In genomic region chr12:51082561-51083139, GRCh38 we compare ENCODE assay signal across 8 cellular contexts. TPM values are rescaled to one million over a fixed set of nuclear protein-coding genes. Genes with fewer than 3 reads are reported as not detected.
DNase-seq lines count a peak whose midpoint lies in the region; ATAC-seq, FAIRE-seq and TF ChIP-seq lines count a peak whose summit lies in the region.

No MANE protein-coding gene starts in this region.

- no peak for TF ChIP-seq RAD21 in K562 (CRISPR knock-in tag; conservative IDR thresholded peaks at IDR 0.05 in 1 of 2, IDR thresholded peaks at IDR 0.05 in 1 of 2)

- ATAC-seq in RWPE2 (ENCODE audit: low read depth) (peak; percentile 24), K562 (no peak), gastrocnemius medialis (peak in 1 of 2 donors; percentile 35), GM19463 (IDR thresholded peaks at IDR 0.05; ENCODE audit: unreplicated experiment) (no peak), GM21423 (IDR thresholded peaks at IDR 0.05; ENCODE audit: unreplicated experiment) (no peak)

- BruUV-seq in K562 (replicated peaks; lab: Mats Ljungman, UMichigan), result TSS peak; percentile 73

- H3K27ac ChIP-seq in RWPE2 (ENCODE audit: poor library complexity, severe bottlenecking), result peak overlapping the region; percentile 47
- H3K27ac ChIP-seq in K562 (ENCODE audit: extremely low read depth, low read depth, low read length), result peak overlapping the region; percentile 79
- H3K27ac ChIP-seq in gastrocnemius medialis, result peak overlapping the region; percentile 87 to 97 (median 94)

- peak overlapping the region; percentile 90 for H2AFZ ChIP-seq in K562 (ENCODE audit: low read depth, low read length)

- H3K9ac ChIP-seq in K562 (ENCODE audit: insufficient read depth in 1 of 2, low read depth in 2 of 2, low read length in 2 of 2) (peak overlapping the region; percentile 66 to 96), iPS-15b (ENCODE audit: low read depth, low read length) (peak overlapping the region; percentile 70)

- CTCF ChIA-PET in BJ (lab: Yijun Ruan, JAX) (interaction anchor here (0.6 to 1.1 kb wide), 3 partner anchors 31 to 318 kb away, joined by 3 to 4 read pairs (median 3); no protein-coding TSS in a partner anchor), HEK293T (lab: Yijun Ruan, JAX) (interaction anchor here (1.7 kb wide), 1 partner anchor 259 kb away, joined by 5 read pairs; no protein-coding TSS in a partner anchor), K562 (lab: Yijun Ruan, JAX; ENCODE audit: low intra/inter-chr PET ratio) (no interaction called here)

- H3K79me2 ChIP-seq in K562 (ENCODE audit: control insufficient read depth, insufficient read depth, low read length), result peaks cover 20% of the 10 kb centered on the region

- H3K36me3 ChIP-seq in BJ (ENCODE audit: control insufficient read depth, insufficient read depth, low read length) (no peaks in the 10 kb centered on the region), RWPE2 (ENCODE audit: low read depth) (peaks cover 5% of the 10 kb centered on the region; the same call in 1 of the 2 replicates), K562 (ENCODE audit: control insufficient read depth, insufficient read depth, low read length) (no peaks in the 10 kb centered on the region), iPS-15b (ENCODE audit: control insufficient read depth, insufficient read depth, low read length) (no peaks in the 10 kb centered on the region), gastrocnemius medialis (no peaks in the 10 kb centered on the region)

- no peak for TF ChIP-seq EP300 in K562 (IDR thresholded peaks at IDR 0.05; ENCODE audit: low read length)

- 3% methylated on average over 20 of the region's 20 CpGs for WGBS in K562 (ENCODE audit: insufficient coverage, low coverage, missing lambda C conversion rate)

- no peaks in the 10 kb centered on the region for H3K9me1 ChIP-seq in K562 (ENCODE audit: control insufficient read depth, insufficient read depth, low read length)

- H4K20me1 ChIP-seq in K562 (replicated peaks; ENCODE audit: control insufficient read depth, insufficient read depth, low read length), result no peaks in the 10 kb centered on the region

- H3K4me3 ChIP-seq in BJ (ENCODE audit: low read depth, low read length) (peak overlapping the region; percentile 91), RWPE2 (ENCODE audit: severe bottlenecking) (peak overlapping the region; percentile 83), K562 (peak overlapping the region; percentile 99), iPS-15b (ENCODE audit: low read depth, low read length) (peak overlapping the region; percentile 78), gastrocnemius medialis (peak overlapping the region; percentile 91 to 98 (median 94))

- H3K9me3 ChIP-seq in RWPE2 (ENCODE audit: severe bottlenecking) (no peaks in the 10 kb centered on the region), K562 (replicated peaks; ENCODE audit: control insufficient read depth, insufficient read depth, low read depth, low read length) (no peaks in the 10 kb centered on the region), iPS-15b (ENCODE audit: control insufficient read depth, insufficient read depth, low read length) (no peaks in the 10 kb centered on the region), gastrocnemius medialis (no peaks in the 10 kb centered on the region)

- in situ Hi-C loops in K562 (cut with MboI) (no loop called here), gastrocnemius medialis (cut with MboI; ENCODE audit: low sequenced_read_pairs in 4 of 4) (no loop called here)

- DNase-seq in BJ (ENCODE audit: low read depth), result no peak
- DNase-seq in HEK293T (ENCODE audit: extremely low spot score), result peak; percentile 37
- DNase-seq in RWPE2 (ENCODE audit: low spot score), result no peak
- DNase-seq in K562 (ENCODE audit: extremely low read depth in 1 of 4, low spot score in 3 of 4), result no peak
- no peak for DNase-seq in gastrocnemius medialis

- no peaks in the 10 kb centered on the region for H3K27me3 ChIP-seq in BJ (ENCODE audit: control insufficient read depth, insufficient read depth, low read length)
- no peaks in the 10 kb centered on the region for H3K27me3 ChIP-seq in RWPE2 (ENCODE audit: insufficient read depth, poor library complexity, severe bottlenecking)
- H3K27me3 ChIP-seq in K562 (ENCODE audit: control insufficient read depth in 2 of 2, insufficient read depth in 2 of 2, low read length in 2 of 2), result no peaks in the 10 kb centered on the region; a peak in 1 of 5 replicates
- H3K27me3 ChIP-seq in iPS-15b (ENCODE audit: control insufficient read depth, insufficient read depth, low read length), result no peaks in the 10 kb centered on the region
- H3K27me3 ChIP-seq in gastrocnemius medialis, result no peaks in the 10 kb centered on the region

- peak overlapping the region; percentile 94 for H3K4me2 ChIP-seq in K562 (ENCODE audit: insufficient read depth, low read length)

- no peak for TF ChIP-seq POLR2A in K562 (conservative IDR thresholded peaks at IDR 0.05)
- no peak for TF ChIP-seq POLR2A in gastrocnemius medialis (IDR thresholded peaks at IDR 0.05)

- H3K4me1 ChIP-seq in RWPE2 (ENCODE audit: insufficient read depth, poor library complexity, severe bottlenecking) (peaks cover 4% of the 10 kb centered on the region), K562 (replicated peaks in 1 of 2; ENCODE audit: control insufficient read depth in 2 of 2, insufficient read depth in 2 of 2, low read length in 2 of 2) (peaks cover 14 to 17% of the 10 kb centered on the region in 2 experiments; a peak in 3 of 5 replicates), iPS-15b (ENCODE audit: control insufficient read depth, insufficient read depth, low read length) (no peaks in the 10 kb centered on the region), gastrocnemius medialis (peaks cover 23 to 34% of the 10 kb centered on the region in 2 donors)

- TF ChIP-seq CTCF in BJ (IDR thresholded peaks at IDR 0.05; ENCODE audit: insufficient read depth, low read depth, low read length) (no peak), RWPE2 (IDR thresholded peaks at IDR 0.05; ENCODE audit: poor library complexity, severe bottlenecking) (no peak), K562 (IDR thresholded peaks at IDR 0.05 in 2 of 3, conservative IDR thresholded peaks at IDR 0.05 in 1 of 3; ENCODE audit: insufficient read depth in 2 of 3, low read depth in 1 of 3, low read length in 3 of 3) (no peak), gastrocnemius medialis (IDR thresholded peaks at IDR 0.05 in 4 of 5, conservative IDR thresholded peaks at IDR 0.05 in 1 of 5) (no peak)

- intact Hi-C loops in K562 (cut with micrococcal nuclease), result loop anchor here (1.0 to 2.0 kb wide), 2 partner anchors 34 to 134 kb away; partner anchors contain the start of gene LETMD1
- intact Hi-C loops in gastrocnemius medialis (cut with DNase I; ENCODE audit: low total_unique reads), result loop anchor here (1.0 to 5.0 kb wide), 4 partner anchors 34 to 156 kb away; partner anchors contain the start of genes DAZAP2, LETMD1, POU6F1 and TFCP2

- POLR2A ChIA-PET in BJ (lab: Charles Lee), result interaction anchor here (0.6 to 0.8 kb wide), 6 partner anchors 53 to 1053 kb away, joined by 3 to 15 read pairs (median 6); no protein-coding TSS in a partner anchor
- POLR2A ChIA-PET in HEK293T (lab: Yijun Ruan, JAX), result interaction anchor here (0.6 to 1.7 kb wide), 16 partner anchors 9 to 278 kb away, joined by 3 to 7 read pairs (median 4); partner anchors contain the start of gene DAZAP2
- POLR2A ChIA-PET in K562 (lab: Yijun Ruan, JAX), result interaction anchor here (0.5 to 3.1 kb wide), 27 partner anchors 9 to 378 kb away, joined by 3 to 25 read pairs (median 6); partner anchors contain the start of genes POU6F1 and SLC11A2

- FAIRE-seq in K562 (lab: Jason Lieb, UNC), result no peak

RNA-seq across cellular contexts. Expression of gene CSRNP2, which starts 0.7 kb away (rescaled TPM):
- polyA plus RNA-seq in BJ (2011; rRNA removed) (20.9 and 21.0 TPM in 2 replicates), K562 (2011; rRNA removed) (9.7 and 9.9 TPM in 2 replicates), K562 (2014; fragmentation: Illumina TruSeq; extraction: Trizol) (8.9 and 9.1 TPM in 2 replicates), K562 (2014; fragmentation: Nextera tagmentation; extraction: Ambion mirVana) (1 to 10 TPM; 1.6 to 1.8 TPM), K562 (2014; rRNA removed) (7.9 and 8.5 TPM in 2 replicates)
- polyA minus RNA-seq in BJ (2011; rRNA and poly(A)+ RNA removed), result 13.7 and 21.2 TPM in 2 replicates
- total RNA-seq in K562 (2011; cell fraction: chromatin; rRNA removed; ENCODE audit: low replicate concordance), result 21.5 and 24.2 TPM in 2 replicates
- 12.0 and 13.7 TPM in 2 replicates for total RNA-seq in K562 (2011; cell fraction: nucleolus; rRNA removed)
- total RNA-seq in K562 (2011; cell fraction: nucleoplasm; rRNA removed), result 16.7 and 20.5 TPM in 2 replicates
- total RNA-seq in K562 (2014; rRNA removed) (5.9 and 8.0 TPM in 2 replicates), K562 (2014; rRNA removed; fragmentation: Illumina TruSeq; extraction: Trizol) (5.2 and 5.9 TPM in 2 replicates), K562 (2015; rRNA removed; fragmentation: Illumina TruSeq; extraction: Trizol) (5.0 and 5.7 TPM in 2 replicates), K562 (2021) (10.8 and 13.9 TPM in 2 replicates), gastrocnemius medialis (10 to 100 TPM; 17.3 to 29.5 (median 22.0) TPM)
- 5.5 and 6.0 TPM in 2 replicates for polyA plus RNA-seq in K562 (2011; cell fraction: cytosol; rRNA removed)
- polyA plus RNA-seq in K562 (2011; cell fraction: nucleus; rRNA removed), result 9.9 and 10.9 TPM in 2 replicates
- polyA plus RNA-seq in K562 (2012), result 7.2 and 11.0 TPM in 2 replicates
- 9.7 and 9.9 TPM in 2 replicates for polyA minus RNA-seq in K562 (2011; rRNA and poly(A)+ RNA removed)
- polyA minus RNA-seq in K562 (2011; cell fraction: cytosol; rRNA and poly(A)+ RNA removed), result 5.0 and 9.4 TPM in 2 replicates
- 4.4 and 7.4 TPM in 2 replicates for polyA minus RNA-seq in K562 (2011; cell fraction: nucleus; rRNA and poly(A)+ RNA removed)

RNA-seq across cellular contexts. Expression of gene LETMD1, which starts 34.5 kb away (rescaled TPM):
- polyA plus RNA-seq in BJ (2011; rRNA removed) (57.1 and 58.9 TPM in 2 replicates), K562 (2011; rRNA removed) (163 and 214 TPM in 2 replicates), K562 (2014; fragmentation: Illumina TruSeq; extraction: Trizol) (113 and 121 TPM in 2 replicates), K562 (2014; fragmentation: Nextera tagmentation; extraction: Ambion mirVana) (10 to 100 TPM; 58.7 to 75.4 TPM), K562 (2014; rRNA removed) (106 and 112 TPM in 2 replicates)
- 22.3 and 28.3 TPM in 2 replicates for polyA minus RNA-seq in BJ (2011; rRNA and poly(A)+ RNA removed)
- total RNA-seq in K562 (2011; cell fraction: chromatin; rRNA removed; ENCODE audit: low replicate concordance), result 306 and 323 TPM in 2 replicates
- total RNA-seq in K562 (2011; cell fraction: nucleolus; rRNA removed), result 186 and 193 TPM in 2 replicates
- 291 and 382 TPM in 2 replicates for total RNA-seq in K562 (2011; cell fraction: nucleoplasm; rRNA removed)
- total RNA-seq in K562 (2014; rRNA removed) (65.1 and 69.0 TPM in 2 replicates), K562 (2014; rRNA removed; fragmentation: Illumina TruSeq; extraction: Trizol) (82.9 and 96.9 TPM in 2 replicates), K562 (2015; rRNA removed; fragmentation: Illumina TruSeq; extraction: Trizol) (71.3 and 74.0 TPM in 2 replicates), K562 (2021) (70.1 and 71.2 TPM in 2 replicates), gastrocnemius medialis (10 to 100 TPM; 22.5 to 42.4 (median 29.8) TPM)
- 96.8 and 210 TPM in 2 replicates for polyA plus RNA-seq in K562 (2011; cell fraction: cytosol; rRNA removed)
- polyA plus RNA-seq in K562 (2011; cell fraction: nucleus; rRNA removed), result 281 and 303 TPM in 2 replicates
- 81.2 and 169 TPM in 2 replicates for polyA plus RNA-seq in K562 (2012)
- 142 and 155 TPM in 2 replicates for polyA minus RNA-seq in K562 (2011; rRNA and poly(A)+ RNA removed)
- 53.3 and 56.5 TPM in 2 replicates for polyA minus RNA-seq in K562 (2011; cell fraction: cytosol; rRNA and poly(A)+ RNA removed)
- polyA minus RNA-seq in K562 (2011; cell fraction: nucleus; rRNA and poly(A)+ RNA removed), result 62.3 and 102 TPM in 2 replicates

RNA-seq across cellular contexts. Expression of gene SLC11A2, which starts 56.5 kb away (rescaled TPM):
- polyA plus RNA-seq in BJ (2011; rRNA removed) (51.4 and 55.4 TPM in 2 replicates), K562 (2011; rRNA removed) (54.0 and 65.8 TPM in 2 replicates), K562 (2014; fragmentation: Illumina TruSeq; extraction: Trizol) (30.1 and 36.3 TPM in 2 replicates), K562 (2014; fragmentation: Nextera tagmentation; extraction: Ambion mirVana) (10 to 100 TPM; 21.1 to 27.6 TPM), K562 (2014; rRNA removed) (31.7 and 39.3 TPM in 2 replicates)
- polyA minus RNA-seq in BJ (2011; rRNA and poly(A)+ RNA removed), result 37.3 and 64.5 TPM in 2 replicates
- total RNA-seq in K562 (2011; cell fraction: chromatin; rRNA removed; ENCODE audit: low replicate concordance), result 262 and 366 TPM in 2 replicates
- total RNA-seq in K562 (2011; cell fraction: nucleolus; rRNA removed), result 161 and 181 TPM in 2 replicates
- total RNA-seq in K562 (2011; cell fraction: nucleoplasm; rRNA removed), result 245 and 254 TPM in 2 replicates
- total RNA-seq in K562 (2014; rRNA removed) (26.1 and 29.7 TPM in 2 replicates), K562 (2014; rRNA removed; fragmentation: Illumina TruSeq; extraction: Trizol) (37.8 and 39.3 TPM in 2 replicates), K562 (2015; rRNA removed; fragmentation: Illumina TruSeq; extraction: Trizol) (30.3 and 32.9 TPM in 2 replicates), K562 (2021) (36.8 and 38.8 TPM in 2 replicates), gastrocnemius medialis (10 to 100 TPM; 24.0 to 65.4 (median 47.0) TPM)
- polyA plus RNA-seq in K562 (2011; cell fraction: cytosol; rRNA removed), result 26.5 and 64.3 TPM in 2 replicates
- polyA plus RNA-seq in K562 (2011; cell fraction: nucleus; rRNA removed), result 109 and 145 TPM in 2 replicates
- 32.5 and 33.3 TPM in 2 replicates for polyA plus RNA-seq in K562 (2012)
- polyA minus RNA-seq in K562 (2011; rRNA and poly(A)+ RNA removed), result 85.9 and 89.7 TPM in 2 replicates
- polyA minus RNA-seq in K562 (2011; cell fraction: cytosol; rRNA and poly(A)+ RNA removed), result 20.3 and 25.1 TPM in 2 replicates
- 52.8 and 79.3 TPM in 2 replicates for polyA minus RNA-seq in K562 (2011; cell fraction: nucleus; rRNA and poly(A)+ RNA removed)
